Comparison of ENCODE assay signal across 34 cellular contexts in genomic region chr18:26976206-26976605, GRCh38.
"Had no signal": no experiment of that assay in that cellular context is flagged by ENCODE, and none has a peak within 500 bp of the region (broad histone marks: within the 10 kb centered on the region; RNA-seq: fewer than 3 reads in every experiment).

No MANE protein-coding gene starts in this region.

- H3K4me3 ChIP-seq: adrenal gland, cardiac muscle cell, coronary artery, dorsolateral prefrontal cortex, heart left ventricle, pancreas, prostate gland, sigmoid colon, smooth muscle cell, stomach, thyroid gland, upper lobe of right lung had no signal

- H3K27ac Mint-ChIP-seq: activated CD4-positive, alpha-beta memory T cell treated with anti-CD3 and anti-CD28 coated beads for 36 hours; activated CD4-positive, alpha-beta T cell treated with anti-CD3 and anti-CD28 coated beads, Interleukin-2, amount 10 ng/mL, durations not matched to agents 24 days and 14 days; activated naive CD4-positive, alpha-beta T cell treated with anti-CD3 and anti-CD28 coated beads for 36 hours; activated naive CD8-positive, alpha-beta T cell treated with anti-CD3 and anti-CD28 coated beads for 36 hours; activated T-helper 1 cell treated with anti-CD3 and anti-CD28 coated beads, Interleukin-12 subunit alpha, Interleukin-12 subunit beta, Interleukin-2, Interleukin-4 antibody, amounts not matched to agents 30 ng/mL and 10 ng/mL and 1 ng/mL, durations not matched to agents 14 hours and 24 hours and 36 hours; immature natural killer cell; natural killer cell; stimulated activated naive B cell treated with anti-CD40 and anti-IgM and Interleukin-4, amounts not matched to agents 10 μg/mL and 1 μg/mL and 100 μg/mL, for 72 hours; T-helper 17 cell had no signal

- H3K27me3 Mint-ChIP-seq: activated CD4-positive, alpha-beta memory T cell treated with anti-CD3 and anti-CD28 coated beads for 36 hours; activated CD4-positive, alpha-beta T cell treated with anti-CD3 and anti-CD28 coated beads, Interleukin-2, amount 10 ng/mL, durations not matched to agents 24 days and 14 days; activated naive CD8-positive, alpha-beta T cell treated with anti-CD3 and anti-CD28 coated beads for 36 hours; brain; stimulated activated naive B cell treated with anti-CD40 and anti-IgM and Interleukin-4, amounts not matched to agents 10 μg/mL and 1 μg/mL and 100 μg/mL, for 72 hours; T-helper 17 cell had no signal

- H3K4me3 Mint-ChIP-seq: activated CD4-positive, alpha-beta memory T cell treated with anti-CD3 and anti-CD28 coated beads for 36 hours; activated CD4-positive, alpha-beta T cell treated with anti-CD3 and anti-CD28 coated beads, Interleukin-2, amount 10 ng/mL, durations not matched to agents 24 days and 14 days; activated naive CD4-positive, alpha-beta T cell treated with anti-CD3 and anti-CD28 coated beads for 36 hours; activated naive CD8-positive, alpha-beta T cell treated with anti-CD3 and anti-CD28 coated beads for 36 hours; activated T-helper 1 cell treated with anti-CD3 and anti-CD28 coated beads, Interleukin-12 subunit alpha, Interleukin-12 subunit beta, Interleukin-2, Interleukin-4 antibody, amounts not matched to agents 30 ng/mL and 10 ng/mL and 1 ng/mL, durations not matched to agents 14 hours and 24 hours and 36 hours; brain; immature natural killer cell; natural killer cell; stimulated activated naive B cell treated with anti-CD40 and anti-IgM and Interleukin-4, amounts not matched to agents 10 μg/mL and 1 μg/mL and 100 μg/mL, for 72 hours; T-helper 17 cell had no signal

- H3K36me3 ChIP-seq: adrenal gland, cardiac muscle cell, heart left ventricle, pancreas, prostate gland, sigmoid colon, stomach, thyroid gland, upper lobe of right lung had no signal

- H3K27me3 ChIP-seq: adrenal gland, cardiac muscle cell, heart left ventricle, pancreas, sigmoid colon, stomach, thyroid gland, upper lobe of right lung had no signal

- H3K4me1 ChIP-seq: adrenal gland, heart left ventricle, pancreas, prostate gland, sigmoid colon, stomach, upper lobe of right lung had no signal

- H3K36me3 Mint-ChIP-seq: activated CD4-positive, alpha-beta memory T cell treated with anti-CD3 and anti-CD28 coated beads for 36 hours; activated naive CD8-positive, alpha-beta T cell treated with anti-CD3 and anti-CD28 coated beads for 36 hours; brain; immature natural killer cell; natural killer cell; stimulated activated naive B cell treated with anti-CD40 and anti-IgM and Interleukin-4, amounts not matched to agents 10 μg/mL and 1 μg/mL and 100 μg/mL, for 72 hours had no signal

- H3K9me3 ChIP-seq: adrenal gland, heart left ventricle, pancreas, prostate gland, sigmoid colon, stomach, thyroid gland, upper lobe of right lung had no signal

- ATAC-seq: heart left ventricle; left colon; natural killer cell; pancreas; stimulated activated naive B cell treated with anti-CD40 and anti-IgM and Interleukin-4, amounts not matched to agents 10 μg/mL and 1 μg/mL and 100 μg/mL, for 72 hours; T-helper 17 cell; upper lobe of right lung had no signal

- H3K4me1 Mint-ChIP-seq: activated CD4-positive, alpha-beta T cell treated with anti-CD3 and anti-CD28 coated beads, Interleukin-2, amount 10 ng/mL, durations not matched to agents 24 days and 14 days; activated naive CD8-positive, alpha-beta T cell treated with anti-CD3 and anti-CD28 coated beads for 36 hours; immature natural killer cell; natural killer cell; T-helper 17 cell had no signal

- DNase-seq: activated CD4-positive, alpha-beta memory T cell treated with anti-CD3 and anti-CD28 coated beads for 36 hours; activated CD4-positive, alpha-beta T cell treated with anti-CD3 and anti-CD28 coated beads, Interleukin-2, amount 10 ng/mL, durations not matched to agents 24 days and 14 days; activated CD4-positive, CD25-positive, alpha-beta regulatory T cell treated with anti-CD3 and anti-CD28 coated beads, Interleukin-2, amount 50 U/mL, for 72 hours; activated CD8-positive, alpha-beta memory T cell treated with anti-CD3 and anti-CD28 coated beads, Interleukin-2, amount 50 U/mL, for 4 hours; activated effector memory CD4-positive, alpha-beta T cell treated with anti-CD3 and anti-CD28 coated beads, Interleukin-2, amount 50 U/mL, for 16 hours; activated naive CD4-positive, alpha-beta T cell treated with anti-CD3 and anti-CD28 coated beads for 36 hours; activated naive CD8-positive, alpha-beta T cell treated with anti-CD3 and anti-CD28 coated beads for 36 hours; activated T-cell treated with anti-CD3 and anti-CD28 coated beads, Interleukin-2, amount 50 U/mL, for 1 hour; adrenal gland; aorta; dorsolateral prefrontal cortex; foreskin fibroblast; heart left ventricle; hypothalamus; immature natural killer cell; kidney; left colon; natural killer cell; pancreas; retina; sigmoid colon; stimulated activated CD4-positive, alpha-beta T cell treated with anti-CD3 and anti-CD28 coated beads, Interleukin-1b, Interleukin-23, amount 100 ng/mL, for 48 hours; stimulated activated naive B cell treated with anti-CD40 and anti-IgM and Interleukin-4, amounts not matched to agents 10 μg/mL and 1 μg/mL and 100 μg/mL, for 72 hours; stomach; T-helper 17 cell; T1000; thyroid gland; upper lobe of right lung had no signal

- H3K4me2 ChIP-seq: smooth muscle cell had no signal

- H3K9me3 Mint-ChIP-seq: activated naive CD4-positive, alpha-beta T cell treated with anti-CD3 and anti-CD28 coated beads for 36 hours; activated naive CD8-positive, alpha-beta T cell treated with anti-CD3 and anti-CD28 coated beads for 36 hours; activated T-helper 1 cell treated with anti-CD3 and anti-CD28 coated beads, Interleukin-12 subunit alpha, Interleukin-12 subunit beta, Interleukin-2, Interleukin-4 antibody, amounts not matched to agents 30 ng/mL and 10 ng/mL and 1 ng/mL, durations not matched to agents 14 hours and 24 hours and 36 hours had no signal
